In the genomic region with DNA sequence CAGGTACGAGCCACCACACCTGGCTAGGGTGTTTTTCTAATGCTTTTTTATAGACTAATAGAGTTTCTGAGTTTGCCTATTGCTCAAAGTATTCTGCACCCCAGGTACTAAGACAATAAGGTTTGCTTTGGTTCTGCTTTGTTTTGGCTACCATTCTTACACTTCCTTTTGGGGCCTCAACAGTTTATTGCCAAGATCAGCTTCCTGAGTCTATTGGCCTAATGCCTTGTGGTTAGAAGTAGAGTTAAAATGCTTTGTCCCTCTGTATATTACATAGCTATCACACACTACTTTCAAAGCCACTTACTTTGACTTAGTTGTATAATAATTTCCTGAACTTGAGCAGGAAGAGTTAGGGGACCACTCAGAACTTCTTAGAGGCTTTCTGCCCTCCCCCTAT, we compare ENCODE assay signal across 24 cellular contexts.
A peak's percentile ranks its signal among the peaks of the same experiment; 100 is the strongest.
DNase-seq lines count a peak whose midpoint lies in the region; ATAC-seq and TF ChIP-seq lines count a peak whose summit lies in the region.
"Had no signal": no experiment of that assay in that cellular context is flagged by ENCODE, and none has a peak within 500 bp of the region (broad histone marks: within the 10 kb centered on the region; RNA-seq: fewer than 3 reads in every experiment).

No MANE protein-coding gene starts in this region.

- no peak overlapping the region for H3K23ac ChIP-seq in H9 (ENCODE audit: insufficient read length, low read depth, low read length)

- H3K79me1 ChIP-seq in H9 (ENCODE audit: insufficient read depth, low read depth, low read length, poor library complexity, severe bottlenecking): no peaks in the 10 kb centered on the region

- POLR2A ChIA-PET in A673 (lab: Charles Lee; ENCODE audit: low non-redundant PET) (no interaction called here), Caco-2 (lab: Charles Lee) (no interaction called here)

- no peak for ATAC-seq in activated naive CD4-positive, alpha-beta T cell treated with anti-CD3 and anti-CD28 coated beads, Interleukin-2, amount 50 U/mL, for 72 hours
- ATAC-seq: A549, GM12878, GM23338 had no signal

- H3K4me1 ChIP-seq in A673 (ENCODE audit: insufficient read depth, low read length, poor library complexity, severe bottlenecking): no peaks in the 10 kb centered on the region
- no peaks in the 10 kb centered on the region for H3K4me1 ChIP-seq in MM.1S (ENCODE audit: low read length)
- no peaks in the 10 kb centered on the region for H3K4me1 ChIP-seq in Caco-2
- peaks cover 8% of the 10 kb centered on the region; the same call in 1 of the 2 replicates for H3K4me1 ChIP-seq in H9 (ENCODE audit: insufficient read depth, low read length)
- H3K4me1 ChIP-seq: A549, BLaER1 had no signal

- H3K36me3 Mint-ChIP-seq in Caco-2 (ENCODE audit: insufficient read depth, unreplicated experiment) (no peaks in the 10 kb centered on the region), H9 (ENCODE audit: insufficient read depth in 1 of 3, low read depth in 3 of 3) (peaks cover 26 to 39% (median 29%) of the 10 kb centered on the region in 3 experiments)
- H3K36me3 Mint-ChIP-seq in activated naive CD4-positive, alpha-beta T cell treated with anti-CD3 and anti-CD28 coated beads, Interleukin-2, amount 50 U/mL, for 72 hours: peaks cover 0 to 7% of the 10 kb centered on the region in 2 donors

- no peak overlapping the region for H2AK5ac ChIP-seq in H9 (ENCODE audit: insufficient read length, low read length)

- H4K8ac ChIP-seq in H9 (replicated peaks; ENCODE audit: insufficient read length, low read depth, low read length): no peak overlapping the region

- no CpG with 5 or more reads among the region's 1 CpG for WGBS in H9 (ENCODE audit: extremely low coverage, insufficient read length, low lambda C conversion rate)

- H3K56ac ChIP-seq in H9 (ENCODE audit: insufficient read length, low read depth, low read length): no peak overlapping the region

- H3K4me3 ChIP-seq in A673 (ENCODE audit: low read depth, low read length, poor library complexity, severe bottlenecking): no peak overlapping the region
- no peak overlapping the region for H3K4me3 ChIP-seq in MM.1S (ENCODE audit: low read length)
- H3K4me3 ChIP-seq in astrocyte of the cerebellum (ENCODE audit: low read depth, low read length): no peak overlapping the region
- no peak overlapping the region for H3K4me3 ChIP-seq in Caco-2 (ENCODE audit: low read depth, low read length)
- H3K4me3 ChIP-seq: A549, BLaER1, GM12878, GM23338 had no signal

- H3K27ac Mint-ChIP-seq in Caco-2 (ENCODE audit: unreplicated experiment): no peak overlapping the region
- H3K27ac Mint-ChIP-seq in activated naive CD4-positive, alpha-beta T cell treated with anti-CD3 and anti-CD28 coated beads, Interleukin-2, amount 50 U/mL, for 72 hours: no peak overlapping the region
- no peak overlapping the region; a peak in 1 of 7 replicates for H3K27ac Mint-ChIP-seq in H9
- H3K27ac Mint-ChIP-seq: CD4-positive, alpha-beta T cell; GM23338 had no signal

- no peak overlapping the region for H3K18ac ChIP-seq in H9 (ENCODE audit: insufficient read length, low read depth, low read length)

- H3K27me3 Mint-ChIP-seq in Caco-2 (ENCODE audit: insufficient read depth, unreplicated experiment): peaks cover 9% of the 10 kb centered on the region
- H3K27me3 Mint-ChIP-seq in H9 (ENCODE audit: low read depth): no peaks in the 10 kb centered on the region
- H3K27me3 Mint-ChIP-seq: CD4-positive, alpha-beta T cell had no signal

- no peak overlapping the region for H2BK5ac ChIP-seq in H9 (ENCODE audit: insufficient read length, low read length)

- H3K4ac ChIP-seq in H9 (ENCODE audit: low read depth, low read length): no peak overlapping the region

- H3K23me2 ChIP-seq in H9 (ENCODE audit: insufficient read length, low read depth, low read length, poor library complexity, severe bottlenecking): no peaks in the 10 kb centered on the region

- no peaks in the 10 kb centered on the region for H3K79me2 ChIP-seq in MM.1S (ENCODE audit: low read length)
- no peaks in the 10 kb centered on the region for H3K79me2 ChIP-seq in H9 (ENCODE audit: insufficient read depth, low read length)

- DNase-seq in A673 (ENCODE audit: low spot score): peak; percentile 29
- DNase-seq in H4 (ENCODE audit: low spot score): peak; percentile 6
- peak; percentile 12 for DNase-seq in MM.1S
- DNase-seq in astrocyte of the cerebellum (ENCODE audit: low read depth): peak; percentile 62
- no peak for DNase-seq in dedifferentiated amniotic fluid mesenchymal stem cell (ENCODE audit: extremely low spot score)
- DNase-seq in Caco-2: no peak
- no peak for DNase-seq in activated naive CD4-positive, alpha-beta T cell treated with anti-CD3 and anti-CD28 coated beads, Interleukin-2, amount 50 U/mL, for 72 hours (ENCODE audit: low spot score in 2 of 2)
- no peak for DNase-seq in H9
- DNase-seq: CD4-positive, alpha-beta T cell; COR-L47; DMS 273 treated with DMSO at 0.1 percent for 48 hours; DMS79 treated with DMSO at 0.1 percent for 48 hours; NCI-H1105 treated with DMSO at 0.1 percent for 48 hours; NCI-H1694 treated with DMSO at 0.1 percent for 48 hours; NCI-H2081 treated with DMSO at 0.1 percent for 48 hours; NCI-H2171 treated with DMSO at 0.1 percent for 48 hours; NCI-H526; OCI-M1; SHP77 treated with DMSO at 0.1 percent for 48 hours; SK-N-SH had no signal

- intact Hi-C loops in A673 (cut with micrococcal nuclease; ENCODE audit: unreplicated experiment) (no loop called here), Caco-2 (cut with micrococcal nuclease; ENCODE audit: unreplicated experiment) (no loop called here)

- H3K4me3 Mint-ChIP-seq in Caco-2 (ENCODE audit: unreplicated experiment) (no peak overlapping the region), H9 (no peak overlapping the region)
- H3K4me3 Mint-ChIP-seq: CD4-positive, alpha-beta T cell; GM23338 had no signal

- no peak overlapping the region for H2BK120ac ChIP-seq in H9 (ENCODE audit: low read depth, low read length, poor library complexity, severe bottlenecking)

- H2BK12ac ChIP-seq in H9 (ENCODE audit: insufficient read length, low read depth, low read length): no peak overlapping the region

- H2BK20ac ChIP-seq in H9 (ENCODE audit: low read depth, low read length, poor library complexity, severe bottlenecking): no peak overlapping the region

- H3K9me3 Mint-ChIP-seq in Caco-2 (ENCODE audit: unreplicated experiment): peaks cover 10% of the 10 kb centered on the region
- H3K9me3 Mint-ChIP-seq in activated naive CD4-positive, alpha-beta T cell treated with anti-CD3 and anti-CD28 coated beads, Interleukin-2, amount 50 U/mL, for 72 hours: peaks cover 0 to 10% of the 10 kb centered on the region in 2 donors
- peaks cover 21 to 22% of the 10 kb centered on the region in 2 experiments for H3K9me3 Mint-ChIP-seq in H9

- no peaks in the 10 kb centered on the region for H3K4me1 Mint-ChIP-seq in Caco-2 (ENCODE audit: low read depth, unreplicated experiment)
- peaks cover 28 to 32% of the 10 kb centered on the region in 2 experiments for H3K4me1 Mint-ChIP-seq in H9

- H2BK15ac ChIP-seq in H9 (ENCODE audit: low read depth, low read length): no peak overlapping the region

- CTCF ChIA-PET in A673 (lab: Charles Lee): no interaction called here
- CTCF ChIA-PET in Caco-2 (lab: Charles Lee): no interaction called here

- no peak overlapping the region for H4K91ac ChIP-seq in H9 (ENCODE audit: insufficient read length, low read depth, low read length)

- in situ Hi-C loops in astrocyte of the cerebellum (cut with HindIII; ENCODE audit: low sequenced_read_pairs): no loop called here

- H4K5ac ChIP-seq in H9 (ENCODE audit: insufficient read length, low read depth, low read length): no peak overlapping the region

- H4K20me1 ChIP-seq in MM.1S (ENCODE audit: insufficient read depth, low read length) (no peaks in the 10 kb centered on the region), H9 (ENCODE audit: control insufficient read depth, insufficient read depth, insufficient read length) (no peaks in the 10 kb centered on the region)
- H4K20me1 ChIP-seq: BLaER1 had no signal

- no peaks in the 10 kb centered on the region for H3K27me3 ChIP-seq in A673 (replicated peaks; ENCODE audit: insufficient read depth, low read depth, low read length, poor library complexity)
- H3K27me3 ChIP-seq in MM.1S (replicated peaks; ENCODE audit: insufficient read depth, low read length): no peaks in the 10 kb centered on the region
- no peaks in the 10 kb centered on the region for H3K27me3 ChIP-seq in Caco-2 (replicated peaks; ENCODE audit: control insufficient read depth, insufficient read depth, low read length)
- no peaks in the 10 kb centered on the region for H3K27me3 ChIP-seq in H9 (ENCODE audit: insufficient read depth, low read length)
- H3K27me3 ChIP-seq: BLaER1 had no signal

- no peak overlapping the region for H3K9ac ChIP-seq in MM.1S (ENCODE audit: low read length)
- H3K9ac ChIP-seq in H9 (ENCODE audit: extremely low read depth, insufficient read length, low read length): no peak overlapping the region
- H3K9ac ChIP-seq: BLaER1, SK-N-SH had no signal

- BruUV-seq in A673 (replicated peaks; lab: Mats Ljungman, UMichigan) (no TSS peak), Caco-2 (replicated peaks; lab: Mats Ljungman, UMichigan) (no TSS peak)

- H3K9me3 ChIP-seq in A673 (ENCODE audit: low read depth, low read length, poor library complexity, severe bottlenecking) (peaks cover 4% of the 10 kb centered on the region), MM.1S (replicated peaks; ENCODE audit: insufficient read depth, low read length) (no peaks in the 10 kb centered on the region), Caco-2 (0 out of 2 replicates have a peak, but pooled peaks cover 3% of the 10 kb centered on the region), H9 (ENCODE audit: control insufficient read depth, low read depth, low read length) (no peaks in the 10 kb centered on the region)
- H3K9me3 ChIP-seq: SK-N-SH had no signal

- no peak overlapping the region for H3K27ac ChIP-seq in A673 (ENCODE audit: low read depth, low read length, poor library complexity, severe bottlenecking)
- H3K27ac ChIP-seq in MM.1S (ENCODE audit: low read length): no peak overlapping the region
- no peak overlapping the region for H3K27ac ChIP-seq in H9 (ENCODE audit: insufficient read length, low read depth, low read length)
- H3K27ac ChIP-seq: A549, BLaER1 had no signal

- no peaks in the 10 kb centered on the region for H3K9me2 ChIP-seq in MM.1S (replicated peaks; ENCODE audit: insufficient read depth, low read length)
- H3K9me2 ChIP-seq: SK-N-SH had no signal

- H2AFZ ChIP-seq in MM.1S (ENCODE audit: low read length) (no peak overlapping the region), H9 (ENCODE audit: low read length) (no peak overlapping the region)
- H2AFZ ChIP-seq: GM23338 had no signal

- no peak for TF ChIP-seq CTCF in A673 (conservative IDR thresholded peaks at IDR 0.05; ENCODE audit: low read depth, low read length)
- no peak for TF ChIP-seq CTCF in MM.1S (IDR thresholded peaks at IDR 0.05; ENCODE audit: low read length)
- no peak for TF ChIP-seq CTCF in astrocyte of the cerebellum (IDR thresholded peaks at IDR 0.05; ENCODE audit: low read depth, low read length, missing control alignments)
- no peak for TF ChIP-seq CTCF in Caco-2 (IDR thresholded peaks at IDR 0.05; ENCODE audit: insufficient read depth in 1 of 2, low read depth in 1 of 2, low read length in 1 of 2, severe bottlenecking in 1 of 2, unreplicated experiment in 1 of 2)
- TF ChIP-seq CTCF in H9 (conservative IDR thresholded peaks at IDR 0.05): no peak

- no peaks in the 10 kb centered on the region for H3F3A ChIP-seq in MM.1S (ENCODE audit: insufficient read depth, low read length)

- H3T11ph ChIP-seq in H9 (ENCODE audit: low read length): no peak overlapping the region

- H3K4me2 ChIP-seq in MM.1S (ENCODE audit: low read depth, low read length) (no peak overlapping the region), H9 (ENCODE audit: insufficient read depth, insufficient read length, low read length) (no peak overlapping the region)
- H3K4me2 ChIP-seq: A549, BLaER1, SK-N-SH had no signal

- no peak overlapping the region for H3K14ac ChIP-seq in H9 (ENCODE audit: insufficient read depth, low read length)

- no peaks in the 10 kb centered on the region for H3K36me3 ChIP-seq in A673 (ENCODE audit: insufficient read depth, low read length, poor library complexity, severe bottlenecking)
- no peaks in the 10 kb centered on the region for H3K36me3 ChIP-seq in MM.1S (replicated peaks; ENCODE audit: insufficient read depth, low read length)
- H3K36me3 ChIP-seq in Caco-2 (ENCODE audit: control insufficient read depth, insufficient read depth, low read length): no peaks in the 10 kb centered on the region
- H3K36me3 ChIP-seq: BLaER1 had no signal

Comparison
In these comparisons a context has a peak if more than half of its experiments do, and no peak if none do; other contexts are left out.
1. DNase-seq: peak in A673 (single experiment), H4 (single experiment), MM.1S (single experiment) and astrocyte of the cerebellum (single experiment); none in dedifferentiated amniotic fluid mesenchymal stem cell (single experiment), Caco-2 (0 of 2), activated naive CD4-positive, alpha-beta T cell treated with anti-CD3 and anti-CD28 coated beads, Interleukin-2, amount 50 U/mL, for 72 hours (0 of 2) and H9 (single experiment).